1 cellular context compared by ENCODE assay signal in genomic region chr20:47227576-47227975, GRCh38.
TF ChIP-seq lines count a peak whose summit lies in the region.

No MANE protein-coding gene starts in this region.

TF ChIP-seq in GM23338, 12 proteins besides CTCF, POLR2A, EP300 and RAD21 (continued from another document):
- TF ChIP-seq ZNF462 (CRISPR knock-in tag; IDR thresholded peaks at IDR 0.05): no peak
